In the genomic region with DNA sequence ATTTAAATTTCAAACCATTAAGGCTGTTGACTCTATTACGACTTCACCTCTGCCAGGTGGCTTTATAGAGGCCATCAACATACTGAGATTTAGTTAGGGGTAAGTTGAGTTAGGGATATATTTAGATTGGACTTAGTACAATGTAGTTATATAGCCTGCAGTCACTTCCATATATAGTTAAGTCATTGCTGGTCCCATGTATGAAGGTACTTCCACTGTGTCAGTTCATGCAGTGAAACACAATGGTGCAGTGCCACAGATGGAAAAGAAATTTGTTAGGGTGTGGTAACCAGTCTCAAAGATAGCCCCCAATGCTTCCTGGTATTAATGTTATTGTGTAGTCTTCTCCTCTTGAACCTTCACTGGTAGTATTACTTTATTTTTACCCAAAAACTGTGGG, we compare ENCODE assay signal across 15 cellular contexts.
"Had no signal": no experiment of that assay in that cellular context is flagged by ENCODE, and none has a peak within 500 bp of the region (broad histone marks: within the 10 kb centered on the region; RNA-seq: fewer than 3 reads in every experiment).

No MANE protein-coding gene starts in this region.

- H3K4me1 Mint-ChIP-seq: central memory CD8-positive, alpha-beta T cell; immature natural killer cell had no signal

- H3K4me2 ChIP-seq: SK-N-SH had no signal

- H3K9ac ChIP-seq: SK-N-SH had no signal

- H3K27ac Mint-ChIP-seq: activated CD4-positive, alpha-beta T cell treated with anti-CD3 and anti-CD28 coated beads for 36 hours; activated CD8-positive, alpha-beta T cell treated with anti-CD3 and anti-CD28 coated beads, Interleukin-2, amount 10 ng/mL, durations not matched to agents 7 days and 5 days; activated naive CD8-positive, alpha-beta T cell treated with anti-CD3 and anti-CD28 coated beads, Interleukin-2, amount 50 U/mL, for 24 hours; immature natural killer cell had no signal

- H3K27me3 Mint-ChIP-seq: central memory CD8-positive, alpha-beta T cell had no signal

- ATAC-seq: activated CD8-positive, alpha-beta T cell treated with anti-CD3 and anti-CD28 coated beads, Interleukin-2, amount 10 ng/mL, durations not matched to agents 7 days and 5 days had no signal

- H3K27ac ChIP-seq: ovary, WERI-Rb-1 had no signal

- DNase-seq: activated CD4-positive, alpha-beta T cell treated with anti-CD3 and anti-CD28 coated beads for 36 hours; activated CD8-positive, alpha-beta memory T cell treated with anti-CD3 and anti-CD28 coated beads, Interleukin-2, amount 50 U/mL, for 48 hours; activated CD8-positive, alpha-beta T cell treated with anti-CD3 and anti-CD28 coated beads, Interleukin-2, amount 10 ng/mL, durations not matched to agents 7 days and 5 days; activated naive CD4-positive, alpha-beta T cell; activated naive CD8-positive, alpha-beta T cell treated with anti-CD3 and anti-CD28 coated beads, Interleukin-2, amount 50 U/mL, for 24 hours; effector memory CD4-positive, alpha-beta T cell; immature natural killer cell; SK-N-SH; substantia nigra; T-helper 1 cell; transverse colon; WERI-Rb-1 had no signal

- H3K9me3 ChIP-seq: ovary, SK-N-SH, transverse colon had no signal

- H3K36me3 ChIP-seq: ovary, transverse colon, WERI-Rb-1 had no signal

- H3K27me3 ChIP-seq: ovary, transverse colon had no signal

- H3K9me3 Mint-ChIP-seq: activated naive CD8-positive, alpha-beta T cell treated with anti-CD3 and anti-CD28 coated beads, Interleukin-2, amount 50 U/mL, for 24 hours; central memory CD8-positive, alpha-beta T cell; immature natural killer cell; neural crest cell had no signal

- H3K4me3 Mint-ChIP-seq: activated CD4-positive, alpha-beta T cell treated with anti-CD3 and anti-CD28 coated beads for 36 hours; activated CD8-positive, alpha-beta T cell treated with anti-CD3 and anti-CD28 coated beads, Interleukin-2, amount 10 ng/mL, durations not matched to agents 7 days and 5 days; activated naive CD8-positive, alpha-beta T cell treated with anti-CD3 and anti-CD28 coated beads, Interleukin-2, amount 50 U/mL, for 24 hours; central memory CD8-positive, alpha-beta T cell; immature natural killer cell; neural crest cell had no signal

- H3K4me3 ChIP-seq: ovary, transverse colon had no signal
